In the genomic region with DNA sequence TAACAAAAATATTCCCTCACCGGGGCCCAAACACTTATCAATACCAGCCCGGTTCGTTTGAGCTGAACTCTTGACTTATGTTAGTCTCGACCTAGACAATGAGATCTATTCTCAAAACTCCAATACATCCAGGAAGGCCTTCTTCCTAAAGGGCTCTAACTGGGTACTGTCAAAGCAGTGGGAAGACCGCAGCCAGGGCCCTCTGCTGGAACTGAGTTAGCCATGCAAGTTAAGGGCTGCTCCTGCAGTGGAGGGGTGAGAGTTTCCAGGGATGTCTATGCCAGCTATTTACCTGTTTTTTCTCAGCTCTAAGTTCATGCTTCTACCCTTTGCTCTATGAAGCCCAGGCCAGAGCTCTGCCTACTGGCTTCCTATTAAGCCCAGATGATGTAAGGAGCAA, we compare ENCODE assay signal across 16 cellular contexts.
DNase-seq lines count a peak whose midpoint lies in the region; ATAC-seq and TF ChIP-seq lines count a peak whose summit lies in the region.
"Had no signal": no experiment of that assay in that cellular context is flagged by ENCODE, and none has a peak within 500 bp of the region (broad histone marks: within the 10 kb centered on the region; RNA-seq: fewer than 3 reads in every experiment).

No MANE protein-coding gene starts in this region.

- H3K4me3 Mint-ChIP-seq in chondrocyte (ENCODE audit: unreplicated experiment) = no peak overlapping the region
- H3K4me3 Mint-ChIP-seq in progenitor cell of endocrine pancreas (ENCODE audit: low read depth) = no peak overlapping the region
- H3K4me3 Mint-ChIP-seq: activated T-cell treated with anti-CD3 and anti-CD28 coated beads, Interleukin-2, amount 50 U/mL, for 4 hours; dendritic cell treated with granulocyte-macrophage colony-stimulating factor and Interleukin-4, amounts not matched to agents 40 ng/mL and 50 ng/mL, for 4 days; T-cell had no signal

- DNase-seq in NCI-H748 (lab: John Stamatoyannopoulos, UW; ENCODE audit: unreplicated experiment) = peak; percentile 54
- no peak for DNase-seq in NCI-H748 treated with DMSO at 0.1 percent for 48 hours (lab: John Stamatoyannopoulos, UW)
- DNase-seq in NB4 (ENCODE audit: low read depth) = no peak
- DNase-seq in chondrocyte (ENCODE audit: low spot score) = no peak
- DNase-seq in progenitor cell of endocrine pancreas (ENCODE audit: low spot score, unreplicated experiment) = no peak
- DNase-seq in NCI-H2081 treated with DMSO at 0.1 percent for 48 hours (lab: John Stamatoyannopoulos, UW) = no peak
- no peak for DNase-seq in uterus
- DNase-seq: activated CD4-positive, alpha-beta T cell treated with anti-CD3 and anti-CD28 coated beads for 48 hours; activated T-cell treated with anti-CD3 and anti-CD28 coated beads, Interleukin-2, amount 50 U/mL, for 4 hours; NCI-H2171 treated with DMSO at 0.1 percent for 48 hours; PC-9; stimulated activated CD4-positive, alpha-beta T cell treated with anti-CD3 and anti-CD28 coated beads, Interleukin-15, amount 100 ng/mL, for 24 hours; T-cell had no signal

- H3K36me3 Mint-ChIP-seq in chondrocyte (ENCODE audit: low read depth) = peaks cover under 1% of the 10 kb centered on the region
- no peaks in the 10 kb centered on the region for H3K36me3 Mint-ChIP-seq in progenitor cell of endocrine pancreas (ENCODE audit: insufficient read depth)
- H3K36me3 Mint-ChIP-seq: T-cell had no signal

- H3K9me3 Mint-ChIP-seq in chondrocyte (ENCODE audit: low read depth) (peaks cover 11% of the 10 kb centered on the region), progenitor cell of endocrine pancreas (ENCODE audit: low read depth) (peaks cover 5% of the 10 kb centered on the region)

- no peak overlapping the region for H3K27ac ChIP-seq in uterus
- H3K27ac ChIP-seq: PC-9, thoracic aorta had no signal

- no peaks in the 10 kb centered on the region for H3K27me3 ChIP-seq in uterus

- H3K4me3 ChIP-seq in NB4 (ENCODE audit: low read depth, low read length) = no peak overlapping the region
- no peak overlapping the region for H3K4me3 ChIP-seq in uterus
- H3K4me3 ChIP-seq: PC-9 had no signal

- no peaks in the 10 kb centered on the region for H3K27me3 Mint-ChIP-seq in chondrocyte (ENCODE audit: low read depth)
- H3K27me3 Mint-ChIP-seq in progenitor cell of endocrine pancreas = no peaks in the 10 kb centered on the region
- H3K27me3 Mint-ChIP-seq: dendritic cell treated with granulocyte-macrophage colony-stimulating factor and Interleukin-4, amounts not matched to agents 40 ng/mL and 50 ng/mL, for 4 days had no signal

- peak; percentile 17 for TF ChIP-seq CTCF in NB4 (IDR thresholded peaks at IDR 0.05; ENCODE audit: low read depth, low read length)
- TF ChIP-seq CTCF in chondrocyte (IDR thresholded peaks at IDR 0.05) = peak; percentile 15
- peak; percentile 38 for TF ChIP-seq CTCF in progenitor cell of endocrine pancreas (IDR thresholded peaks at IDR 0.05; ENCODE audit: unreplicated experiment)
- no peak for TF ChIP-seq CTCF in uterus (IDR thresholded peaks at IDR 0.05)

- no peaks in the 10 kb centered on the region for H3K36me3 ChIP-seq in uterus
- H3K36me3 ChIP-seq: thoracic aorta had no signal

- no peaks in the 10 kb centered on the region for H3K4me1 Mint-ChIP-seq in chondrocyte (ENCODE audit: low read depth)
- no peaks in the 10 kb centered on the region for H3K4me1 Mint-ChIP-seq in progenitor cell of endocrine pancreas (ENCODE audit: low read depth)
- H3K4me1 Mint-ChIP-seq: T-cell had no signal

- H3K4me1 ChIP-seq in uterus = no peaks in the 10 kb centered on the region

- no peak overlapping the region for H3K27ac Mint-ChIP-seq in chondrocyte (ENCODE audit: unreplicated experiment)
- no peak overlapping the region for H3K27ac Mint-ChIP-seq in progenitor cell of endocrine pancreas
- H3K27ac Mint-ChIP-seq: dendritic cell treated with granulocyte-macrophage colony-stimulating factor and Interleukin-4, amounts not matched to agents 40 ng/mL and 50 ng/mL, for 4 days; T-cell had no signal

- TF ChIP-seq POLR2A in NB4 (IDR thresholded peaks at IDR 0.05; ENCODE audit: extremely low read depth, insufficient read length) (no peak), uterus (IDR thresholded peaks at IDR 0.05) (no peak)

- no peak for ATAC-seq in GM19328 (IDR thresholded peaks at IDR 0.05; ENCODE audit: unreplicated experiment)
- ATAC-seq: activated T-cell treated with anti-CD3 and anti-CD28 coated beads, Interleukin-2, amount 50 U/mL, for 4 hours; T-cell had no signal

- H3K9me3 ChIP-seq in uterus = peaks cover 0 to 5% of the 10 kb centered on the region in 2 donors

- intact Hi-C loops in uterus (cut with DNase I; ENCODE audit: low total_unique reads) = no loop called here

Comparison
In these comparisons a context has a peak if more than half of its experiments do, and no peak if none do; other contexts are left out.
1. CTCF ChIP-seq: peak in NB4 (single experiment), chondrocyte (single experiment) and progenitor cell of endocrine pancreas (single experiment); none in uterus (0 of 4).